ENCODE assay signal across 9 cellular contexts in the genomic region with DNA sequence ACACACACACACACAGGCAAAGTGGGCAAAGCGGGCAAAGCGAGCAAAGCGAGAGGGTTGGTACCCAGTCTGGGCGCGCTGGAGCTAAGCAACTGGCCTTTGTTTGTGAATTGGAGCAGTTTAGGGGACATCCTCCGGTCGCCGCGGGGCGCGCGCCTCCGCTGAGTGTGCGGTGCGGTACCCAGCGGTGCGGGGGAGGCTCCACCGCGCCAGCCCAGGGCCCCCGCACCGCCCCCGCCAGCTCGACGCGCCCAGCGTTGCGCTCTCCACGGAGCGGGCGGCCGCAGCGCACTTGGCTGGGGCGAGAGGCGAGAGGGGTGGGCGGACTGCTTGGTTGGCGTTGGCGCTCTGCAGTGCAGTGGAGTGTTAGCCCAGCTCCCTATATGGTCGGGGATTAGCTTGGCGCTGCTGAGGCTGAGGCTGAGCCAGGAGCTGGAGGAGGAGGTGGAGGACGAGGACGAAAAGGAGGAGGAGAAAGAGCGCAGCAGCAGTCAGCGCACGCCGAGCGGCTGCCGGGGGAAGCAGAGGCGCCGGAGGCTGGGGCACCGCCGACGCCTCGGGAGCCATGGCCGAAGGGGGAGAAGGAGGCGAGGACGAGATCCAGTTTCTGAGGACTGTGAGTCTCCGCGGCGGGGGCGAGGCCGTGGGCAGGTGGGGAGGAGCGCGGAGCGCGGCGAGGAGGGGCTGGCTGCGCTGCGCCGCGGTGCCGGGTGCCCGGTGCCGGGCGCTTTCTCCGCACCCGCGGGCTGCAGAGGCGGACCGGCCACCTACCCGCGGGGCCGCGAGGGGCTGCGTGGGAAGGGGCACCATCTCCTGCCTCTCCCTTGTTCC. TPM values are rescaled to one million over a fixed set of nuclear protein-coding genes. Genes with fewer than 3 reads are reported as not detected.
DNase-seq lines count a peak whose midpoint lies in the region; ATAC-seq and TF ChIP-seq lines count a peak whose summit lies in the region.
"Had no signal": no experiment of that assay in that cellular context is flagged by ENCODE, and none has a peak within 500 bp of the region (broad histone marks: within the 10 kb centered on the region; RNA-seq: fewer than 3 reads in every experiment).

A gene (plus strand): TSS at position 487 of the 831 bp plus-strand sequence. CDS start 79 bp downstream, at position 566.

- in situ Hi-C loops in G401 (cut with HindIII; ENCODE audit: low sequenced_read_pairs), result no loop called here

- DNase-seq in ELF-1 (ENCODE audit: low read depth, low spot score), result peak; percentile 82
- DNase-seq in left ventricle myocardium superior, result peak; percentile 27
- no peak for DNase-seq in stimulated activated CD8-positive, alpha-beta memory T cell treated with anti-CD3 and anti-CD28 coated beads, Interleukin-4, amount 100 ng/mL, for 48 hours
- no peak for DNase-seq in G401 (ENCODE audit: low spot score)
- no peak for DNase-seq in effector CD4-positive, alpha-beta T cell
- DNase-seq: T1000 had no signal

- H3K27me3 ChIP-seq in rectal smooth muscle tissue (ENCODE audit: control insufficient read depth, insufficient read depth, low read length), result peaks cover 2% of the 10 kb centered on the region

- H3K4me1 ChIP-seq in rectal smooth muscle tissue (ENCODE audit: control insufficient read depth, insufficient read depth, low read length), result peaks cover 3% of the 10 kb centered on the region

- no peaks in the 10 kb centered on the region for H3K36me3 ChIP-seq in rectal smooth muscle tissue (ENCODE audit: control insufficient read depth, insufficient read depth, low read length)

- ATAC-seq in SK-N-SH treated with all-trans-retinoic acid at 6 μM for 48 hours (peak; percentile 75), left ventricle myocardium superior (peak; percentile 62), GM19455 (IDR thresholded peaks at IDR 0.05; ENCODE audit: unreplicated experiment) (no peak)

- H3K4me3 ChIP-seq in rectal smooth muscle tissue (ENCODE audit: low read length), result peak within 1 kb of the TSS; percentile 64

- intact Hi-C loops in left ventricle myocardium superior (cut with micrococcal nuclease), result no loop called here

- H3K9ac ChIP-seq in rectal smooth muscle tissue (ENCODE audit: low read length), result no peak within 1 kb of the TSS

- peak within 1 kb of the TSS; percentile 88 for H3K27ac ChIP-seq in rectal smooth muscle tissue (ENCODE audit: low read depth, low read length)

TF ChIP-seq in SK-N-SH treated with all-trans-retinoic acid at 6 μM for 48 hours, 23 proteins besides CTCF, POLR2A, EP300 and RAD21:
- TF ChIP-seq ZNF565 (CRISPR knock-in tag; conservative IDR thresholded peaks at IDR 0.05; ENCODE audit: low read depth), result no peak
- no peak for TF ChIP-seq ZFP3 (CRISPR knock-in tag; IDR thresholded peaks at IDR 0.05)
- no peak for TF ChIP-seq ZNF70 (CRISPR knock-in tag; IDR thresholded peaks at IDR 0.05)
- TF ChIP-seq, protein P1, sequence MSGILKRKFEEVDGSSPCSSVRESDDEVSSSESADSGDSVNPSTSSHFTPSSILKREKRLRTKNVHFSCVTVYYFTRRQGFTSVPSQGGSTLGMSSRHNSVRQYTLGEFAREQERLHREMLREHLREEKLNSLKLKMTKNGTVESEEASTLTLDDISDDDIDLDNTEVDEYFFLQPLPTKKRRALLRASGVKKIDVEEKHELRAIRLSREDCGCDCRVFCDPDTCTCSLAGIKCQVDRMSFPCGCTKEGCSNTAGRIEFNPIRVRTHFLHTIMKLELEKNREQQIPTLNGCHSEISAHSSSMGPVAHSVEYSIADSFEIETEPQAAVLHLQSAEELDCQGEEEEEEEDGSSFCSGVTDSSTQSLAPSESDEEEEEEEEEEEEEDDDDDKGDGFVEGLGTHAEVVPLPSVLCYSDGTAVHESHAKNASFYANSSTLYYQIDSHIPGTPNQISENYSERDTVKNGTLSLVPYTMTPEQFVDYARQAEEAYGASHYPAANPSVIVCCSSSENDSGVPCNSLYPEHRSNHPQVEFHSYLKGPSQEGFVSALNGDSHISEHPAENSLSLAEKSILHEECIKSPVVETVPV (CRISPR knock-in tag; IDR thresholded peaks at IDR 0.05), result no peak
- TF ChIP-seq ZC3H10 (CRISPR knock-in tag; IDR thresholded peaks at IDR 0.05), result no peak

RNA-seq across cellular contexts. Expression of the gene that starts here (rescaled TPM):
- 0.02 TPM for total RNA-seq in left ventricle myocardium superior
- total RNA-seq in G401 (2014; rRNA removed; shearing (Covaris generic)), result 0.44 TPM in 1 of 2 replicates, not detected in the other

Comparison
In these comparisons a context has a peak if more than half of its experiments do, and no peak if none do; other contexts are left out.
1. Peak in DNase-seq and ATAC-seq in left ventricle myocardium superior; RNA of the gene not detected or under 1 TPM.